ENCODE assay signal across 18 cellular contexts in genomic region chr19:40163541-40164129, GRCh38. TPM values are rescaled to one million over a fixed set of nuclear protein-coding genes. Genes with fewer than 3 reads are reported as not detected.
DNase-seq lines count a peak whose midpoint lies in the region; ATAC-seq and TF ChIP-seq lines count a peak whose summit lies in the region.
"Had no signal": no experiment of that assay in that cellular context is flagged by ENCODE, and none has a peak within 500 bp of the region (broad histone marks: within the 10 kb centered on the region; RNA-seq: fewer than 3 reads in every experiment).

No MANE protein-coding gene starts in this region.

- H3K27ac ChIP-seq in naive thymus-derived CD4-positive, alpha-beta T cell (ENCODE audit: low read depth, low read length), result no peak overlapping the region
- no peak overlapping the region for H3K27ac ChIP-seq in mesenchymal stem cell (ENCODE audit: low read length, poor library complexity, severe bottlenecking)
- H3K27ac ChIP-seq: esophagus squamous epithelium, neutrophil had no signal

- H2BK12ac ChIP-seq in mesenchymal stem cell (ENCODE audit: low read length in 2 of 2), result no peak overlapping the region

- WGBS in mesenchymal stem cell, result 100% methylated on average over 4 of the region's 4 CpGs

- H3K4me1 ChIP-seq in naive thymus-derived CD4-positive, alpha-beta T cell (ENCODE audit: control insufficient read depth in 2 of 2, insufficient read depth in 2 of 2, low read length in 2 of 2), result peaks cover 13 to 18% of the 10 kb centered on the region in 2 donors
- H3K4me1 ChIP-seq in mesenchymal stem cell (ENCODE audit: control insufficient read depth, insufficient read depth, low read depth, low read length), result peaks cover 2% of the 10 kb centered on the region
- H3K4me1 ChIP-seq: esophagus squamous epithelium had no signal

- peak overlapping the region in 8 of 10 donors; percentile 23 to 84 (median 52) for H3K4me3 Mint-ChIP-seq in naive thymus-derived CD4-positive, alpha-beta T cell
- H3K4me3 Mint-ChIP-seq in activated CD4-positive, alpha-beta memory T cell treated with anti-CD3 and anti-CD28 coated beads for 36 hours, result no peak overlapping the region

- peak overlapping the region; percentile 48 to 98 (median 86) for H3K27ac Mint-ChIP-seq in naive thymus-derived CD4-positive, alpha-beta T cell
- H3K27ac Mint-ChIP-seq in activated CD4-positive, alpha-beta memory T cell treated with anti-CD3 and anti-CD28 coated beads for 36 hours, result no peak overlapping the region

- H2BK15ac ChIP-seq in mesenchymal stem cell (ENCODE audit: low read depth, poor library complexity, severe bottlenecking), result no peak overlapping the region

- no peak overlapping the region for H2BK5ac ChIP-seq in mesenchymal stem cell (ENCODE audit: low read depth, low read length, poor library complexity, severe bottlenecking)

- no peak overlapping the region for H2AK5ac ChIP-seq in mesenchymal stem cell (ENCODE audit: low read length, severe bottlenecking)

- no peak for TF ChIP-seq CTCF in GM06990 (IDR thresholded peaks at IDR 0.05; ENCODE audit: insufficient read depth, low read length, poor library complexity, severe bottlenecking)

- no peak overlapping the region for H4K91ac ChIP-seq in mesenchymal stem cell (ENCODE audit: low read length)

- CTCF ChIA-PET in naive thymus-derived CD4-positive, alpha-beta T cell (lab: Charles Lee), result interaction anchor here (0.6 to 1.4 kb wide), 2 partner anchors 23 to 34 kb away, joined by 3 to 10 read pairs; no protein-coding TSS in a partner anchor
- CTCF ChIA-PET in activated CD4-positive, alpha-beta memory T cell treated with anti-CD3 and anti-CD28 coated beads for 36 hours (lab: Charles Lee), result interaction anchor here (0.5 to 1.4 kb wide), 3 partner anchors 20 to 57 kb away, joined by 3 to 7 read pairs (median 3); no protein-coding TSS in a partner anchor

- H3K4ac ChIP-seq in mesenchymal stem cell (ENCODE audit: low read depth in 1 of 2, low read length in 2 of 2), result no peak overlapping the region

- H3K36me3 ChIP-seq in GM06990 (ENCODE audit: control insufficient read depth, insufficient read depth, low read length) (no peaks in the 10 kb centered on the region), mesenchymal stem cell (ENCODE audit: control insufficient read depth in 1 of 2, insufficient read depth in 2 of 2, low read depth in 1 of 2, low read length in 2 of 2) (no peaks in the 10 kb centered on the region)
- H3K36me3 ChIP-seq in naive thymus-derived CD4-positive, alpha-beta T cell (ENCODE audit: control insufficient read depth in 2 of 3, insufficient read depth in 3 of 3, low read length in 3 of 3), result no peaks in the 10 kb centered on the region
- H3K36me3 ChIP-seq: esophagus squamous epithelium, neutrophil had no signal

- H3K4me1 Mint-ChIP-seq in naive thymus-derived CD4-positive, alpha-beta T cell, result peaks cover 8 to 31% (median 24%) of the 10 kb centered on the region in 7 donors
- H3K4me1 Mint-ChIP-seq in activated CD4-positive, alpha-beta memory T cell treated with anti-CD3 and anti-CD28 coated beads for 36 hours (ENCODE audit: low read depth), result peaks cover 8% of the 10 kb centered on the region

- no peak overlapping the region for H3K9ac ChIP-seq in mesenchymal stem cell (ENCODE audit: low read length)

- H3K23ac ChIP-seq in mesenchymal stem cell (ENCODE audit: low read length in 2 of 2), result no peak overlapping the region

- peak; percentile 67 for DNase-seq in GM06990 (ENCODE audit: extremely low read depth, insufficient read length)
- peak; percentile 53 for DNase-seq in NOMO-1 treated with DMSO at 0.1 percent for 48 hours (lab: John Stamatoyannopoulos, UW; ENCODE audit: unreplicated experiment)
- peak in 4 of 9 donors; percentile 22 to 39 (median 25) for DNase-seq in naive thymus-derived CD4-positive, alpha-beta T cell
- DNase-seq in stimulated activated CD8-positive, alpha-beta memory T cell treated with anti-CD3 and anti-CD28 coated beads, Interleukin-4, amount 100 ng/mL, for 48 hours, result no peak
- no peak for DNase-seq in mesenchymal stem cell
- no peak for DNase-seq in activated CD4-positive, alpha-beta memory T cell treated with anti-CD3 and anti-CD28 coated beads for 36 hours
- DNase-seq: activated T-cell treated with anti-CD3 and anti-CD28 coated beads, Interleukin-2, amount 50 U/mL, for 1 hour; esophagus squamous epithelium; hypothalamus; Karpas-422; left ventricle myocardium superior; NCI-H2029; NCI-H774; substantia nigra had no signal

- H3K79me1 ChIP-seq in mesenchymal stem cell (replicated peaks; ENCODE audit: low read length, poor library complexity, severe bottlenecking), result no peaks in the 10 kb centered on the region

- H3K4me3 ChIP-seq in GM06990 (replicated peaks; ENCODE audit: low read depth, low read length) (no peak overlapping the region), mesenchymal stem cell (ENCODE audit: insufficient read depth in 1 of 2, low read depth in 1 of 2, low read length in 2 of 2) (no peak overlapping the region)
- H3K4me3 ChIP-seq in naive thymus-derived CD4-positive, alpha-beta T cell (ENCODE audit: low read length), result no peak overlapping the region
- H3K4me3 ChIP-seq: esophagus squamous epithelium had no signal

- H3K27me3 ChIP-seq in GM06990 (replicated peaks; ENCODE audit: control insufficient read depth, insufficient read depth, low read length), result no peaks in the 10 kb centered on the region
- H3K27me3 ChIP-seq in naive thymus-derived CD4-positive, alpha-beta T cell (ENCODE audit: control insufficient read depth in 2 of 2, insufficient read depth in 2 of 2, low read length in 2 of 2), result no peaks in the 10 kb centered on the region
- H3K27me3 ChIP-seq in mesenchymal stem cell (ENCODE audit: control insufficient read depth in 1 of 2, insufficient read depth in 1 of 2, low read length in 2 of 2), result peaks cover 0 to 4% of the 10 kb centered on the region in 2 experiments

- peak; percentile 56 for ATAC-seq in GM21423 (IDR thresholded peaks at IDR 0.05; ENCODE audit: unreplicated experiment)
- ATAC-seq in naive thymus-derived CD4-positive, alpha-beta T cell, result peak; percentile 44
- ATAC-seq: left ventricle myocardium superior had no signal

- no peak overlapping the region for H4K8ac ChIP-seq in mesenchymal stem cell (ENCODE audit: low read length)

- peaks cover 0 to 2% (median 0%) of the 10 kb centered on the region in 5 donors for H3K27me3 Mint-ChIP-seq in naive thymus-derived CD4-positive, alpha-beta T cell
- no peaks in the 10 kb centered on the region for H3K27me3 Mint-ChIP-seq in activated CD4-positive, alpha-beta memory T cell treated with anti-CD3 and anti-CD28 coated beads for 36 hours

- no peak overlapping the region for H3K14ac ChIP-seq in mesenchymal stem cell (ENCODE audit: low read length in 2 of 2)

- H3K9me3 ChIP-seq in naive thymus-derived CD4-positive, alpha-beta T cell (ENCODE audit: control insufficient read depth in 2 of 3, low read length in 3 of 3), result no peaks in the 10 kb centered on the region
- no peaks in the 10 kb centered on the region for H3K9me3 ChIP-seq in mesenchymal stem cell (ENCODE audit: control insufficient read depth, low read length)
- H3K9me3 ChIP-seq: esophagus squamous epithelium, neutrophil had no signal

- no peak overlapping the region for H2AFZ ChIP-seq in mesenchymal stem cell (ENCODE audit: low read depth, low read length)

- H3K4me2 ChIP-seq in mesenchymal stem cell (ENCODE audit: low read length, poor library complexity, severe bottlenecking), result no peak overlapping the region

- H3K9me3 Mint-ChIP-seq in naive thymus-derived CD4-positive, alpha-beta T cell, result peaks cover 0 to 14% (median 0%) of the 10 kb centered on the region in 11 donors
- no peaks in the 10 kb centered on the region for H3K9me3 Mint-ChIP-seq in activated CD4-positive, alpha-beta memory T cell treated with anti-CD3 and anti-CD28 coated beads for 36 hours

- intact Hi-C loops in naive thymus-derived CD4-positive, alpha-beta T cell (cut with micrococcal nuclease), result loop anchor here in 1 of 2 donors (1.0 kb wide), 1 partner anchor 19 kb away; no protein-coding TSS in a partner anchor
- intact Hi-C loops in activated CD4-positive, alpha-beta memory T cell treated with anti-CD3 and anti-CD28 coated beads for 36 hours (cut with micrococcal nuclease), result loop anchor here (2.0 kb wide), 1 partner anchor 25 kb away; no protein-coding TSS in a partner anchor

- no peak overlapping the region for H3K18ac ChIP-seq in mesenchymal stem cell (ENCODE audit: low read depth in 1 of 2, low read length in 2 of 2)

- H3K36me3 Mint-ChIP-seq in naive thymus-derived CD4-positive, alpha-beta T cell, result peaks cover 0 to 11% (median 0%) of the 10 kb centered on the region in 5 donors
- no peaks in the 10 kb centered on the region for H3K36me3 Mint-ChIP-seq in activated CD4-positive, alpha-beta memory T cell treated with anti-CD3 and anti-CD28 coated beads for 36 hours

- POLR2A ChIA-PET in naive thymus-derived CD4-positive, alpha-beta T cell (lab: Charles Lee), result no interaction called here
- POLR2A ChIA-PET in activated CD4-positive, alpha-beta memory T cell treated with anti-CD3 and anti-CD28 coated beads for 36 hours (lab: Charles Lee), result no interaction called here

- no peak overlapping the region for H2BK120ac ChIP-seq in mesenchymal stem cell (ENCODE audit: low read depth, low read length)

RNA-seq across cellular contexts. Expression of gene MAP3K10, which starts 27.6 kb away (rescaled TPM):
- 10 to 100 TPM; 22.3 to 31.5 (median 27.0) TPM for total RNA-seq in naive thymus-derived CD4-positive, alpha-beta T cell
- polyA plus RNA-seq in naive thymus-derived CD4-positive, alpha-beta T cell, result under 1 TPM; 0.09 to 0.52 TPM
- 5.2 TPM for polyA plus RNA-seq in mesenchymal stem cell (2013, experiment 1 of 2)
- polyA plus RNA-seq in mesenchymal stem cell (2013, experiment 2 of 2), result 4.8 TPM
- total RNA-seq in activated CD4-positive, alpha-beta memory T cell treated with anti-CD3 and anti-CD28 coated beads for 36 hours, result 10 to 100 TPM; 10.9 to 11.0 TPM

RNA-seq across cellular contexts. Expression of gene TTC9B, which starts 54.5 kb away (rescaled TPM):
- not detected for total RNA-seq in naive thymus-derived CD4-positive, alpha-beta T cell
- polyA plus RNA-seq in naive thymus-derived CD4-positive, alpha-beta T cell, result not detected
- polyA plus RNA-seq in mesenchymal stem cell (2013, experiment 1 of 2), result not detected
- not detected for polyA plus RNA-seq in mesenchymal stem cell (2013, experiment 2 of 2)
- not detected for total RNA-seq in activated CD4-positive, alpha-beta memory T cell treated with anti-CD3 and anti-CD28 coated beads for 36 hours
- total RNA-seq: esophagus squamous epithelium, left ventricle myocardium superior, SK-MEL-5, skeletal muscle tissue had no signal

Comparison
In these comparisons a context has a peak if more than half of its experiments do, and no peak if none do; other contexts are left out.
1. DNase-seq: peak in GM06990 (single experiment) and NOMO-1 treated with DMSO at 0.1 percent for 48 hours (single experiment); none in stimulated activated CD8-positive, alpha-beta memory T cell treated with anti-CD3 and anti-CD28 coated beads, Interleukin-4, amount 100 ng/mL, for 48 hours (single experiment), mesenchymal stem cell (single experiment) and activated CD4-positive, alpha-beta memory T cell treated with anti-CD3 and anti-CD28 coated beads for 36 hours (single experiment).